In the genomic region with DNA sequence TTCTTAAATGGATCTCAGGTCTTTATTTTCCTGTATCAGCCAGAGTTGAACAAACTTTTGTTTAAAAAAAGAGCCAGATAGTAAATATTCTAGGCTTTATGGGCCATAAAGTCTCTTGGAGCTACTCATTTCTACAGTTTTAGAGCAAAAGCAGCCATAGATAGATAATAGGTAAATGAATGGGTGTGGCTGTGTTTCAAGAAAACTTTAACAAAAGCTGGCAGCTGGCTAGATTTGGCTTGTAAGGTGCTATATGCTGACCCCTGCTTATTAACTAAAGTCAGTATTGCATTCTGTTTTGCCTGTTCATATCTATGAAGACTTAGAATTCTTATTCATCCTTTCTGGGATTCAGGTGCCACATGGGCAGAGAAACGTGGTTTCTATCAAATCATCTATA, we compare ENCODE assay signal across 26 cellular contexts.
"Had no signal": no experiment of that assay in that cellular context is flagged by ENCODE, and none has a peak within 500 bp of the region (broad histone marks: within the 10 kb centered on the region; RNA-seq: fewer than 3 reads in every experiment).

No MANE protein-coding gene starts in this region.

- H3K27ac ChIP-seq: coronary artery, dorsolateral prefrontal cortex, esophagus squamous epithelium, gastrocnemius medialis, heart right ventricle, left lung, lower lobe of right lung had no signal

- FAIRE-seq: colon, endothelial cell of umbilical vein, islet of Langerhans, keratinocyte had no signal

- DNase-seq: dermis blood vessel endothelial cell; dorsolateral prefrontal cortex; effector CD4-positive, alpha-beta T cell; effector memory CD4-positive, alpha-beta T cell; esophagus squamous epithelium; foreskin fibroblast; foreskin melanocyte; gastrocnemius medialis; glutamatergic neuron; head of caudate nucleus; heart right ventricle; hippocampal formation; left cardiac atrium; left lung; left ventricle myocardium superior; lower lobe of right lung; mesenchymal stem cell; midbrain; naive B cell; naive thymus-derived CD8-positive, alpha-beta T cell had no signal

- H3K9me3 ChIP-seq: esophagus squamous epithelium, gastrocnemius medialis, heart right ventricle, left lung, lower lobe of right lung had no signal

- ATAC-seq: esophagus mucosa; gastrocnemius medialis; heart right ventricle; left cardiac atrium; left lung; left ventricle myocardium superior; lower lobe of right lung; naive thymus-derived CD8-positive, alpha-beta T cell had no signal

- H3K4me1 ChIP-seq: esophagus squamous epithelium, gastrocnemius medialis, heart right ventricle, left lung, lower lobe of right lung had no signal

- H3K4me3 ChIP-seq: coronary artery, dorsolateral prefrontal cortex, esophagus squamous epithelium, gastrocnemius medialis, heart right ventricle, left lung, lower lobe of right lung had no signal

- H3K27me3 ChIP-seq: dorsolateral prefrontal cortex, esophagus squamous epithelium, gastrocnemius medialis, heart right ventricle, left lung had no signal
